Comparison of ENCODE assay signal across 1 cellular context in the genomic region with DNA sequence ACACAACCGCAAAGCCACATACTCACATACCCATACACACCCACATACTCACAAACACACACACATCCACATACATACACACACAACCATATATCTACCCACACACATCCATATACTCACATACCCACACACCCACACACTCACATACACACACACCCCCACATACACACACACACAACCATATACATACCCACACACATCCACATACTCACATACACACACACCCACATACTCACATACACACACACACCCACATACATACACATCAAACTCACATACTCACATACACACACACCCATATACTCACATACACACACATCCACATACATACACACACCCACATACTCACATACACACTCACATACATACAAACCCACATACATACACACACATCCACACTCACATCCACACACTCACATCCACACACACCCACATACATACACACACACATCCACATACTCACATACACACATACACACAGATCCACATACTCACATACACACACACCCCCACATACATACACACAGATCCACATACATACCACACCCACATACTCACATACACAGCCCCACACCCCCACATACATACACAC.
TF ChIP-seq lines count a peak whose summit lies in the region.

No MANE protein-coding gene starts in this region.

TF ChIP-seq in HEK293, 187 proteins besides CTCF, POLR2A, EP300 and RAD21 (continued from another document):
- TF ChIP-seq, protein P1, sequence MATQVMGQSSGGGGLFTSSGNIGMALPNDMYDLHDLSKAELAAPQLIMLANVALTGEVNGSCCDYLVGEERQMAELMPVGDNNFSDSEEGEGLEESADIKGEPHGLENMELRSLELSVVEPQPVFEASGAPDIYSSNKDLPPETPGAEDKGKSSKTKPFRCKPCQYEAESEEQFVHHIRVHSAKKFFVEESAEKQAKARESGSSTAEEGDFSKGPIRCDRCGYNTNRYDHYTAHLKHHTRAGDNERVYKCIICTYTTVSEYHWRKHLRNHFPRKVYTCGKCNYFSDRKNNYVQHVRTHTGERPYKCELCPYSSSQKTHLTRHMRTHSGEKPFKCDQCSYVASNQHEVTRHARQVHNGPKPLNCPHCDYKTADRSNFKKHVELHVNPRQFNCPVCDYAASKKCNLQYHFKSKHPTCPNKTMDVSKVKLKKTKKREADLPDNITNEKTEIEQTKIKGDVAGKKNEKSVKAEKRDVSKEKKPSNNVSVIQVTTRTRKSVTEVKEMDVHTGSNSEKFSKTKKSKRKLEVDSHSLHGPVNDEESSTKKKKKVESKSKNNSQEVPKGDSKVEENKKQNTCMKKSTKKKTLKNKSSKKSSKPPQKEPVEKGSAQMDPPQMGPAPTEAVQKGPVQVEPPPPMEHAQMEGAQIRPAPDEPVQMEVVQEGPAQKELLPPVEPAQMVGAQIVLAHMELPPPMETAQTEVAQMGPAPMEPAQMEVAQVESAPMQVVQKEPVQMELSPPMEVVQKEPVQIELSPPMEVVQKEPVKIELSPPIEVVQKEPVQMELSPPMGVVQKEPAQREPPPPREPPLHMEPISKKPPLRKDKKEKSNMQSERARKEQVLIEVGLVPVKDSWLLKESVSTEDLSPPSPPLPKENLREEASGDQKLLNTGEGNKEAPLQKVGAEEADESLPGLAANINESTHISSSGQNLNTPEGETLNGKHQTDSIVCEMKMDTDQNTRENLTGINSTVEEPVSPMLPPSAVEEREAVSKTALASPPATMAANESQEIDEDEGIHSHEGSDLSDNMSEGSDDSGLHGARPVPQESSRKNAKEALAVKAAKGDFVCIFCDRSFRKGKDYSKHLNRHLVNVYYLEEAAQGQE (tag by site-specific recombination; IDR thresholded peaks at IDR 0.05): no peak
- TF ChIP-seq ZNF514 (tag by site-specific recombination; IDR thresholded peaks at IDR 0.05): no peak
- TF ChIP-seq, protein P2, sequence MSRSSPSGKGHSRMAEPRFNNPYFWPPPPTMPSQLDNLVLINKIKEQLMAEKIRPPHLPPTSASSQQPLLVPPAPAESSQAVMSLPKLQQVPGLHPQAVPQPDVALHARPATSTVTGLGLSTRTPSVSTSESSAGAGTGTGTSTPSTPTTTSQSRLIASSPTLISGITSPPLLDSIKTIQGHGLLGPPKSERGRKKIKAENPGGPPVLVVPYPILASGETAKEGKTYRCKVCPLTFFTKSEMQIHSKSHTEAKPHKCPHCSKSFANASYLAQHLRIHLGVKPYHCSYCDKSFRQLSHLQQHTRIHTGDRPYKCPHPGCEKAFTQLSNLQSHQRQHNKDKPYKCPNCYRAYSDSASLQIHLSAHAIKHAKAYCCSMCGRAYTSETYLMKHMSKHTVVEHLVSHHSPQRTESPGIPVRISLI (tag by site-specific recombination; IDR thresholded peaks at IDR 0.05): no peak
- TF ChIP-seq, protein P3, sequence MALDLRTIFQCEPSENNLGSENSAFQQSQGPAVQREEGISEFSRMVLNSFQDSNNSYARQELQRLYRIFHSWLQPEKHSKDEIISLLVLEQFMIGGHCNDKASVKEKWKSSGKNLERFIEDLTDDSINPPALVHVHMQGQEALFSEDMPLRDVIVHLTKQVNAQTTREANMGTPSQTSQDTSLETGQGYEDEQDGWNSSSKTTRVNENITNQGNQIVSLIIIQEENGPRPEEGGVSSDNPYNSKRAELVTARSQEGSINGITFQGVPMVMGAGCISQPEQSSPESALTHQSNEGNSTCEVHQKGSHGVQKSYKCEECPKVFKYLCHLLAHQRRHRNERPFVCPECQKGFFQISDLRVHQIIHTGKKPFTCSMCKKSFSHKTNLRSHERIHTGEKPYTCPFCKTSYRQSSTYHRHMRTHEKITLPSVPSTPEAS (tag by site-specific recombination; IDR thresholded peaks at IDR 0.05): no peak
- no peak for TF ChIP-seq WT1 (tag by site-specific recombination; IDR thresholded peaks at IDR 0.05)
- TF ChIP-seq ZNF623 (tag by site-specific recombination; IDR thresholded peaks at IDR 0.05): no peak
- TF ChIP-seq ZNF121 (tag by site-specific recombination; IDR thresholded peaks at IDR 0.05): no peak
- TF ChIP-seq, protein P4, sequence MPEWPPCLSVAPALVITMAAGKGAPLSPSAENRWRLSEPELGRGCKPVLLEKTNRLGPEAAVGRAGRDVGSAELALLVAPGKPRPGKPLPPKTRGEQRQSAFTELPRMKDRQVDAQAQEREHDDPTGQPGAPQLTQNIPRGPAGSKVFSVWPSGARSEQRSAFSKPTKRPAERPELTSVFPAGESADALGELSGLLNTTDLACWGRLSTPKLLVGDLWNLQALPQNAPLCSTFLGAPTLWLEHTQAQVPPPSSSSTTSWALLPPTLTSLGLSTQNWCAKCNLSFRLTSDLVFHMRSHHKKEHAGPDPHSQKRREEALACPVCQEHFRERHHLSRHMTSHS (tag by site-specific recombination; IDR thresholded peaks at IDR 0.05): no peak
- 0 out of 2 replicates have a peak, but pooled peaks have one; percentile 11 for TF ChIP-seq ZNF776 (tag by site-specific recombination; IDR thresholded peaks at IDR 0.05; ENCODE audit: borderline replicate concordance)
- no peak for TF ChIP-seq ZNF747 (tag by site-specific recombination; IDR thresholded peaks at IDR 0.05)
- peak; percentile 95 for TF ChIP-seq EGR2 (tag by site-specific recombination; IDR thresholded peaks at IDR 0.05; ENCODE audit: low read depth)
- no peak; the same call in 1 of the 2 replicates for TF ChIP-seq ZNF114 (tag by site-specific recombination; IDR thresholded peaks at IDR 0.05)
- no peak for TF ChIP-seq ZNF19 (tag by site-specific recombination; IDR thresholded peaks at IDR 0.05; ENCODE audit: low read depth)
- TF ChIP-seq ZNF48 (tag by site-specific recombination; IDR thresholded peaks at IDR 0.05): no peak
- no peak for TF ChIP-seq KLF16 (tag by site-specific recombination; IDR thresholded peaks at IDR 0.05)
- TF ChIP-seq ZNF146 (tag by site-specific recombination; IDR thresholded peaks at IDR 0.05): no peak
- TF ChIP-seq ZNF830 (tag by site-specific recombination; IDR thresholded peaks at IDR 0.05; ENCODE audit: low read depth): no peak
- TF ChIP-seq KLF7 (tag by site-specific recombination; IDR thresholded peaks at IDR 0.05; ENCODE audit: borderline replicate concordance): no peak
- TF ChIP-seq, protein P5, sequence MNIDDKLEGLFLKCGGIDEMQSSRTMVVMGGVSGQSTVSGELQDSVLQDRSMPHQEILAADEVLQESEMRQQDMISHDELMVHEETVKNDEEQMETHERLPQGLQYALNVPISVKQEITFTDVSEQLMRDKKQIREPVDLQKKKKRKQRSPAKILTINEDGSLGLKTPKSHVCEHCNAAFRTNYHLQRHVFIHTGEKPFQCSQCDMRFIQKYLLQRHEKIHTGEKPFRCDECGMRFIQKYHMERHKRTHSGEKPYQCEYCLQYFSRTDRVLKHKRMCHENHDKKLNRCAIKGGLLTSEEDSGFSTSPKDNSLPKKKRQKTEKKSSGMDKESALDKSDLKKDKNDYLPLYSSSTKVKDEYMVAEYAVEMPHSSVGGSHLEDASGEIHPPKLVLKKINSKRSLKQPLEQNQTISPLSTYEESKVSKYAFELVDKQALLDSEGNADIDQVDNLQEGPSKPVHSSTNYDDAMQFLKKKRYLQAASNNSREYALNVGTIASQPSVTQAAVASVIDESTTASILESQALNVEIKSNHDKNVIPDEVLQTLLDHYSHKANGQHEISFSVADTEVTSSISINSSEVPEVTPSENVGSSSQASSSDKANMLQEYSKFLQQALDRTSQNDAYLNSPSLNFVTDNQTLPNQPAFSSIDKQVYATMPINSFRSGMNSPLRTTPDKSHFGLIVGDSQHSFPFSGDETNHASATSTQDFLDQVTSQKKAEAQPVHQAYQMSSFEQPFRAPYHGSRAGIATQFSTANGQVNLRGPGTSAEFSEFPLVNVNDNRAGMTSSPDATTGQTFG (tag by site-specific recombination; IDR thresholded peaks at IDR 0.05; ENCODE audit: borderline replicate concordance): 0 out of 2 replicates have a peak, but pooled peaks have one; percentile 12
- TF ChIP-seq, protein P6, sequence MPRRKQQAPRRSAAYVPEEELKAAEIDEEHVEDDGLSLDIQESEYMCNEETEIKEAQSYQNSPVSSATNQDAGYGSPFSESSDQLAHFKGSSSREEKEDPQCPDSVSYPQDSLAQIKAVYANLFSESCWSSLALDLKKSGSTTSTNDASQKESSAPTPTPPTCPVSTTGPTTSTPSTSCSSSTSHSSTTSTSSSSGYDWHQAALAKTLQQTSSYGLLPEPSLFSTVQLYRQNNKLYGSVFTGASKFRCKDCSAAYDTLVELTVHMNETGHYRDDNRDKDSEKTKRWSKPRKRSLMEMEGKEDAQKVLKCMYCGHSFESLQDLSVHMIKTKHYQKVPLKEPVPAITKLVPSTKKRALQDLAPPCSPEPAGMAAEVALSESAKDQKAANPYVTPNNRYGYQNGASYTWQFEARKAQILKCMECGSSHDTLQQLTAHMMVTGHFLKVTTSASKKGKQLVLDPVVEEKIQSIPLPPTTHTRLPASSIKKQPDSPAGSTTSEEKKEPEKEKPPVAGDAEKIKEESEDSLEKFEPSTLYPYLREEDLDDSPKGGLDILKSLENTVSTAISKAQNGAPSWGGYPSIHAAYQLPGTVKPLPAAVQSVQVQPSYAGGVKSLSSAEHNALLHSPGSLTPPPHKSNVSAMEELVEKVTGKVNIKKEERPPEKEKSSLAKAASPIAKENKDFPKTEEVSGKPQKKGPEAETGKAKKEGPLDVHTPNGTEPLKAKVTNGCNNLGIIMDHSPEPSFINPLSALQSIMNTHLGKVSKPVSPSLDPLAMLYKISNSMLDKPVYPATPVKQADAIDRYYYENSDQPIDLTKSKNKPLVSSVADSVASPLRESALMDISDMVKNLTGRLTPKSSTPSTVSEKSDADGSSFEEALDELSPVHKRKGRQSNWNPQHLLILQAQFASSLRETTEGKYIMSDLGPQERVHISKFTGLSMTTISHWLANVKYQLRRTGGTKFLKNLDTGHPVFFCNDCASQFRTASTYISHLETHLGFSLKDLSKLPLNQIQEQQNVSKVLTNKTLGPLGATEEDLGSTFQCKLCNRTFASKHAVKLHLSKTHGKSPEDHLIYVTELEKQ (tag by site-specific recombination; IDR thresholded peaks at IDR 0.05; ENCODE audit: borderline replicate concordance): no peak
- TF ChIP-seq ZNF24 (tag by site-specific recombination; IDR thresholded peaks at IDR 0.05): no peak
- TF ChIP-seq ZNF624 (tag by site-specific recombination; IDR thresholded peaks at IDR 0.05): no peak
- peak; percentile 11; the same call in 1 of the 2 replicates for TF ChIP-seq ZNF473 (tag by site-specific recombination; IDR thresholded peaks at IDR 0.05)
- TF ChIP-seq, protein P7, sequence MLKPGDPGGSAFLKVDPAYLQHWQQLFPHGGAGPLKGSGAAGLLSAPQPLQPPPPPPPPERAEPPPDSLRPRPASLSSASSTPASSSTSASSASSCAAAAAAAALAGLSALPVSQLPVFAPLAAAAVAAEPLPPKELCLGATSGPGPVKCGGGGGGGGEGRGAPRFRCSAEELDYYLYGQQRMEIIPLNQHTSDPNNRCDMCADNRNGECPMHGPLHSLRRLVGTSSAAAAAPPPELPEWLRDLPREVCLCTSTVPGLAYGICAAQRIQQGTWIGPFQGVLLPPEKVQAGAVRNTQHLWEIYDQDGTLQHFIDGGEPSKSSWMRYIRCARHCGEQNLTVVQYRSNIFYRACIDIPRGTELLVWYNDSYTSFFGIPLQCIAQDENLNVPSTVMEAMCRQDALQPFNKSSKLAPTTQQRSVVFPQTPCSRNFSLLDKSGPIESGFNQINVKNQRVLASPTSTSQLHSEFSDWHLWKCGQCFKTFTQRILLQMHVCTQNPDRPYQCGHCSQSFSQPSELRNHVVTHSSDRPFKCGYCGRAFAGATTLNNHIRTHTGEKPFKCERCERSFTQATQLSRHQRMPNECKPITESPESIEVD (tag by site-specific recombination; IDR thresholded peaks at IDR 0.05): no peak
- TF ChIP-seq ZFHX2 (tag by site-specific recombination; conservative IDR thresholded peaks at IDR 0.05): peak; percentile 90
- TF ChIP-seq ZNF239 (tag by site-specific recombination; IDR thresholded peaks at IDR 0.05): no peak
- no peak for TF ChIP-seq ZNF629 (tag by site-specific recombination; IDR thresholded peaks at IDR 0.05)
- no peak for TF ChIP-seq TRIM28 (IDR thresholded peaks at IDR 0.05; ENCODE audit: borderline replicate concordance, low read length)
- TF ChIP-seq, protein P8, sequence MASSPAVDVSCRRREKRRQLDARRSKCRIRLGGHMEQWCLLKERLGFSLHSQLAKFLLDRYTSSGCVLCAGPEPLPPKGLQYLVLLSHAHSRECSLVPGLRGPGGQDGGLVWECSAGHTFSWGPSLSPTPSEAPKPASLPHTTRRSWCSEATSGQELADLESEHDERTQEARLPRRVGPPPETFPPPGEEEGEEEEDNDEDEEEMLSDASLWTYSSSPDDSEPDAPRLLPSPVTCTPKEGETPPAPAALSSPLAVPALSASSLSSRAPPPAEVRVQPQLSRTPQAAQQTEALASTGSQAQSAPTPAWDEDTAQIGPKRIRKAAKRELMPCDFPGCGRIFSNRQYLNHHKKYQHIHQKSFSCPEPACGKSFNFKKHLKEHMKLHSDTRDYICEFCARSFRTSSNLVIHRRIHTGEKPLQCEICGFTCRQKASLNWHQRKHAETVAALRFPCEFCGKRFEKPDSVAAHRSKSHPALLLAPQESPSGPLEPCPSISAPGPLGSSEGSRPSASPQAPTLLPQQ (tag by site-specific recombination; IDR thresholded peaks at IDR 0.05): no peak
- no peak for TF ChIP-seq ZNF404 (tag by site-specific recombination; IDR thresholded peaks at IDR 0.05)
- TF ChIP-seq, protein P9, sequence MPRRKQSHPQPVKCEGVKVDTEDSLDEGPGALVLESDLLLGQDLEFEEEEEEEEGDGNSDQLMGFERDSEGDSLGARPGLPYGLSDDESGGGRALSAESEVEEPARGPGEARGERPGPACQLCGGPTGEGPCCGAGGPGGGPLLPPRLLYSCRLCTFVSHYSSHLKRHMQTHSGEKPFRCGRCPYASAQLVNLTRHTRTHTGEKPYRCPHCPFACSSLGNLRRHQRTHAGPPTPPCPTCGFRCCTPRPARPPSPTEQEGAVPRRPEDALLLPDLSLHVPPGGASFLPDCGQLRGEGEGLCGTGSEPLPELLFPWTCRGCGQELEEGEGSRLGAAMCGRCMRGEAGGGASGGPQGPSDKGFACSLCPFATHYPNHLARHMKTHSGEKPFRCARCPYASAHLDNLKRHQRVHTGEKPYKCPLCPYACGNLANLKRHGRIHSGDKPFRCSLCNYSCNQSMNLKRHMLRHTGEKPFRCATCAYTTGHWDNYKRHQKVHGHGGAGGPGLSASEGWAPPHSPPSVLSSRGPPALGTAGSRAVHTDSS (tag by site-specific recombination; IDR thresholded peaks at IDR 0.05): no peak
